ENCODE assay signal across 20 cellular contexts in genomic region chr17:81803728-81804558, GRCh38. TPM values are rescaled to one million over a fixed set of nuclear protein-coding genes. Genes with fewer than 3 reads are reported as not detected.
DNase-seq lines count a peak whose midpoint lies in the region; ATAC-seq and TF ChIP-seq lines count a peak whose summit lies in the region.
"Had no signal": no experiment of that assay in that cellular context is flagged by ENCODE, and none has a peak within 500 bp of the region (broad histone marks: within the 10 kb centered on the region; RNA-seq: fewer than 3 reads in every experiment).

Gene GCGR, plus strand, starts transcription at chr17:81804150. Its CDS starts 4,869 bp downstream, at chr17:81809019.

- H3K23ac ChIP-seq in mesenchymal stem cell (ENCODE audit: low read length in 2 of 2) = peak within 1 kb of the TSS in 1 of 2 experiments; percentile 42

- H2BK5ac ChIP-seq in mesenchymal stem cell (ENCODE audit: low read depth, low read length, poor library complexity, severe bottlenecking) = no peak within 1 kb of the TSS

- H2AFZ ChIP-seq in mesenchymal stem cell (ENCODE audit: low read depth, low read length) = no peak within 1 kb of the TSS

- H3K9me3 ChIP-seq in right cardiac atrium (ENCODE audit: control insufficient read depth, low read length) (no peaks in the 10 kb centered on the region), mesenchymal stem cell (ENCODE audit: control insufficient read depth, low read length) (peaks cover 6% of the 10 kb centered on the region)
- H3K9me3 ChIP-seq: colonic mucosa had no signal

- no peak within 1 kb of the TSS for H2BK120ac ChIP-seq in mesenchymal stem cell (ENCODE audit: low read depth, low read length)

- H3K27ac ChIP-seq in right cardiac atrium (ENCODE audit: low read length) (no peak within 1 kb of the TSS), coronary artery (no peak within 1 kb of the TSS), mesenchymal stem cell (ENCODE audit: low read length, poor library complexity, severe bottlenecking) (no peak within 1 kb of the TSS), urinary bladder (ENCODE audit: low read depth) (no peak within 1 kb of the TSS)
- H3K27ac ChIP-seq: colonic mucosa, RWPE1, tibial artery had no signal

- H3K4me3 ChIP-seq in right cardiac atrium (ENCODE audit: low read length) (peak within 1 kb of the TSS; percentile 23), coronary artery (peak within 1 kb of the TSS; percentile 57), mesenchymal stem cell (ENCODE audit: insufficient read depth in 1 of 2, low read depth in 1 of 2, low read length in 2 of 2) (no peak within 1 kb of the TSS), urinary bladder (ENCODE audit: low read depth, low read length) (peak within 1 kb of the TSS; percentile 22)
- H3K4me3 ChIP-seq: colonic mucosa had no signal

- intact Hi-C loops in right cardiac atrium (cut with DNase I) = no loop called here
- intact Hi-C loops in Right ventricle myocardium superior (cut with DNase I) = no loop called here

- H3K36me3 ChIP-seq in mesenchymal stem cell (ENCODE audit: control insufficient read depth in 1 of 2, insufficient read depth in 2 of 2, low read depth in 1 of 2, low read length in 2 of 2) (no peaks in the 10 kb centered on the region), urinary bladder (ENCODE audit: insufficient read depth) (no peaks in the 10 kb centered on the region)
- H3K36me3 ChIP-seq: colonic mucosa, tibial artery had no signal

- no peaks in the 10 kb centered on the region for H3K4me1 ChIP-seq in right cardiac atrium (ENCODE audit: control insufficient read depth, insufficient read depth, low read length)
- peaks cover 16% of the 10 kb centered on the region for H3K4me1 ChIP-seq in mesenchymal stem cell (ENCODE audit: control insufficient read depth, insufficient read depth, low read depth, low read length)
- H3K4me1 ChIP-seq in urinary bladder (ENCODE audit: insufficient read depth) = peaks cover 3% of the 10 kb centered on the region
- H3K4me1 ChIP-seq: colonic mucosa had no signal

- no peak within 1 kb of the TSS for H2AK5ac ChIP-seq in mesenchymal stem cell (ENCODE audit: low read length, severe bottlenecking)

- no peak within 1 kb of the TSS for H3K14ac ChIP-seq in mesenchymal stem cell (ENCODE audit: low read length in 2 of 2)

- H4K8ac ChIP-seq in mesenchymal stem cell (ENCODE audit: low read length) = no peak within 1 kb of the TSS

- no peaks in the 10 kb centered on the region for H3K79me1 ChIP-seq in mesenchymal stem cell (replicated peaks; ENCODE audit: low read length, poor library complexity, severe bottlenecking)

- no peak within 1 kb of the TSS for H3K9ac ChIP-seq in mesenchymal stem cell (ENCODE audit: low read length)

- H4K91ac ChIP-seq in mesenchymal stem cell (ENCODE audit: low read length) = peak within 1 kb of the TSS; percentile 28

- peak within 1 kb of the TSS; percentile 33 for H3K4me2 ChIP-seq in mesenchymal stem cell (ENCODE audit: low read length, poor library complexity, severe bottlenecking)

- H2BK12ac ChIP-seq in mesenchymal stem cell (ENCODE audit: low read length in 2 of 2) = no peak within 1 kb of the TSS

- WGBS in right cardiac atrium = under 1% methylated on average over 108 of the region's 110 CpGs
- WGBS in mesenchymal stem cell = 8% methylated on average over 48 of the region's 110 CpGs
- WGBS in urinary bladder = 1% methylated on average over 110 of the region's 110 CpGs

- H3K18ac ChIP-seq in mesenchymal stem cell (ENCODE audit: low read depth in 1 of 2, low read length in 2 of 2) = no peak within 1 kb of the TSS

- no peaks in the 10 kb centered on the region for H3K27me3 ChIP-seq in right cardiac atrium (ENCODE audit: control insufficient read depth, insufficient read depth)
- H3K27me3 ChIP-seq in mesenchymal stem cell (ENCODE audit: control insufficient read depth in 1 of 2, insufficient read depth in 1 of 2, low read length in 2 of 2) = peaks cover 73 to 80% of the 10 kb centered on the region in 2 experiments

- peak within 1 kb of the TSS; percentile 63 for H2BK15ac ChIP-seq in mesenchymal stem cell (ENCODE audit: low read depth, poor library complexity, severe bottlenecking)

- no peak within 1 kb of the TSS for H3K4ac ChIP-seq in mesenchymal stem cell (ENCODE audit: low read depth in 1 of 2, low read length in 2 of 2)

- DNase-seq in right cardiac atrium (peak in 1 of 3 donors; percentile 50), Right ventricle myocardium superior (no peak), coronary artery (ENCODE audit: low spot score) (no peak), mesenchymal stem cell (no peak)
- DNase-seq: activated CD4-positive, alpha-beta T cell treated with anti-CD3 and anti-CD28 coated beads for 36 hours; activated T-cell treated with anti-CD3 and anti-CD28 coated beads, Interleukin-2, amount 50 U/mL, for 1 hour; amniotic stem cell; colonic mucosa; MM.1S; naive thymus-derived CD4-positive, alpha-beta T cell; NCI-H2029 treated with DMSO at 0.1 percent for 48 hours; NCI-H774; tibial artery had no signal

- TF ChIP-seq CTCF in coronary artery (IDR thresholded peaks at IDR 0.05) = no peak

- no peak for ATAC-seq in right cardiac atrium
- no peak for ATAC-seq in Right ventricle myocardium superior (ENCODE audit: poor library complexity)
- no peak for ATAC-seq in activated CD4-positive, CD25-positive, alpha-beta regulatory T cell treated with anti-CD3 and anti-CD28 coated beads, Interleukin-2, amount 50 U/mL, for 24 hours
- no peak for ATAC-seq in GM21515 (IDR thresholded peaks at IDR 0.05; ENCODE audit: unreplicated experiment)
- no peak for ATAC-seq in GM19351 (IDR thresholded peaks at IDR 0.05; ENCODE audit: unreplicated experiment)
- ATAC-seq: activated CD4-positive, alpha-beta T cell treated with anti-CD3 and anti-CD28 coated beads for 36 hours; esophagus mucosa; naive thymus-derived CD4-positive, alpha-beta T cell had no signal

RNA-seq across cellular contexts. Expression of gene GCGR, which starts in this region (rescaled TPM):
- total RNA-seq in right cardiac atrium (not detected), Right ventricle myocardium superior (not detected), urinary bladder (not detected)
- polyA plus RNA-seq in right cardiac atrium (not detected), urinary bladder (0.16 TPM)
- not detected for polyA plus RNA-seq in mesenchymal stem cell (2013, experiment 1 of 2)
- 0.03 TPM for polyA plus RNA-seq in mesenchymal stem cell (2013, experiment 2 of 2)
- total RNA-seq: activated CD4-positive, alpha-beta T cell treated with anti-CD3 and anti-CD28 coated beads for 36 hours; colonic mucosa; naive thymus-derived CD4-positive, alpha-beta T cell; T-helper 1 cell treated with Interleukin-12 subunit alpha and Interleukin-12 subunit beta and Interleukin-4 antibody, amounts not matched to agents 30 ng/mL and 1 ng/mL, for 36 hours had no signal
- polyA plus RNA-seq: naive thymus-derived CD4-positive, alpha-beta T cell had no signal

Comparison
In these comparisons a context has a peak if more than half of its experiments do, and no peak if none do; other contexts are left out.
1. H3K4me3 ChIP-seq: peak in right cardiac atrium (single experiment), coronary artery (single experiment) and urinary bladder (single experiment); none in mesenchymal stem cell (0 of 2).